In genomic region chr1:76093931-76094330, GRCh38 we compare ENCODE assay signal across 27 cellular contexts.
"Had no signal": no experiment of that assay in that cellular context is flagged by ENCODE, and none has a peak within 500 bp of the region (broad histone marks: within the 10 kb centered on the region; RNA-seq: fewer than 3 reads in every experiment).

No MANE protein-coding gene starts in this region.

- H3K4me1 ChIP-seq: esophagus squamous epithelium had no signal

- H3K4me1 Mint-ChIP-seq: activated T-helper 17 cell treated with anti-CD3 and anti-CD28 coated beads, Interleukin-2, amount 50 U/mL, for 72 hours; central memory CD8-positive, alpha-beta T cell had no signal

- H3K27ac Mint-ChIP-seq: activated CD8-positive, alpha-beta T cell treated with anti-CD3 and anti-CD28 coated beads for 36 hours; activated naive CD8-positive, alpha-beta T cell; activated T-helper 17 cell treated with anti-CD3 and anti-CD28 coated beads, Interleukin-2, amount 50 U/mL, for 72 hours; dendritic cell treated with granulocyte-macrophage colony-stimulating factor and Interleukin-4, amounts not matched to agents 40 ng/mL and 50 ng/mL, for 4 days; effector memory CD8-positive, alpha-beta T cell; WTC11 had no signal

- H3K9me3 Mint-ChIP-seq: activated T-cell treated with anti-CD3 and anti-CD28 coated beads, Interleukin-2, amount 50 U/mL, for 4 hours; activated T-helper 17 cell treated with anti-CD3 and anti-CD28 coated beads, Interleukin-2, amount 50 U/mL, for 72 hours; central memory CD8-positive, alpha-beta T cell; dendritic cell treated with granulocyte-macrophage colony-stimulating factor and Interleukin-4, amounts not matched to agents 40 ng/mL and 50 ng/mL, for 4 days; effector memory CD8-positive, alpha-beta T cell had no signal

- H3K4me3 ChIP-seq: coronary artery, dorsolateral prefrontal cortex, esophagus squamous epithelium, heart left ventricle had no signal

- H3K4me3 Mint-ChIP-seq: activated CD8-positive, alpha-beta T cell treated with anti-CD3 and anti-CD28 coated beads for 36 hours; activated naive CD8-positive, alpha-beta T cell; activated T-cell treated with anti-CD3 and anti-CD28 coated beads, Interleukin-2, amount 50 U/mL, for 4 hours; activated T-helper 17 cell treated with anti-CD3 and anti-CD28 coated beads, Interleukin-2, amount 50 U/mL, for 72 hours; central memory CD8-positive, alpha-beta T cell; dendritic cell treated with granulocyte-macrophage colony-stimulating factor and Interleukin-4, amounts not matched to agents 40 ng/mL and 50 ng/mL, for 4 days; effector memory CD8-positive, alpha-beta T cell; WTC11 had no signal

- DNase-seq: activated CD4-positive, alpha-beta T cell treated with anti-CD3 and anti-CD28 coated beads for 1 hour; activated CD4-positive, alpha-beta T cell treated with anti-CD3 and anti-CD28 coated beads for 4 hours; activated CD4-positive, alpha-beta T cell treated with anti-CD3 and anti-CD28 coated beads, Interleukin-2, amount 50 U/mL, for 1 hour; activated CD4-positive, alpha-beta T cell treated with anti-CD3 and anti-CD28 coated beads, Interleukin-2, amount 50 U/mL, for 48 hours; activated CD8-positive, alpha-beta memory T cell treated with anti-CD3 and anti-CD28 coated beads for 24 hours; activated CD8-positive, alpha-beta T cell treated with anti-CD3 and anti-CD28 coated beads for 36 hours; activated effector memory CD4-positive, alpha-beta T cell treated with Interleukin-2 at 50 U/mL for 16 hours; activated gamma-delta T cell treated with Interleukin-2 at 50 U/mL for 16 hours; activated naive CD4-positive, alpha-beta T cell treated with anti-CD3 and anti-CD28 coated beads, Interleukin-2, amount 50 U/mL, for 16 hours; activated naive CD4-positive, alpha-beta T cell treated with Interleukin-2 at 50 U/mL for 16 hours; activated T-cell treated with anti-CD3 and anti-CD28 coated beads, Interleukin-2, amount 50 U/mL, for 4 hours; amniotic stem cell; anterior cingulate cortex; brain microvascular endothelial cell; dorsolateral prefrontal cortex; effector CD4-positive, alpha-beta T cell; effector memory CD8-positive, alpha-beta T cell; esophagus squamous epithelium; heart left ventricle; T-helper 2 cell had no signal

- H3K27me3 ChIP-seq: brain microvascular endothelial cell, dorsolateral prefrontal cortex, esophagus squamous epithelium, heart left ventricle had no signal

- H3K9me3 ChIP-seq: esophagus squamous epithelium, heart left ventricle had no signal

- H3K36me3 Mint-ChIP-seq: WTC11 had no signal

- H3K27me3 Mint-ChIP-seq: activated CD8-positive, alpha-beta T cell treated with anti-CD3 and anti-CD28 coated beads for 36 hours; activated naive CD8-positive, alpha-beta T cell; activated T-helper 17 cell treated with anti-CD3 and anti-CD28 coated beads, Interleukin-2, amount 50 U/mL, for 72 hours; central memory CD8-positive, alpha-beta T cell; effector memory CD8-positive, alpha-beta T cell had no signal

- H3K36me3 ChIP-seq: brain microvascular endothelial cell, esophagus squamous epithelium, heart left ventricle had no signal

- H3K27ac ChIP-seq: brain microvascular endothelial cell, coronary artery, esophagus squamous epithelium, heart left ventricle, VCaP had no signal
